Comparison of ENCODE assay signal across 8 cellular contexts in the genomic region with DNA sequence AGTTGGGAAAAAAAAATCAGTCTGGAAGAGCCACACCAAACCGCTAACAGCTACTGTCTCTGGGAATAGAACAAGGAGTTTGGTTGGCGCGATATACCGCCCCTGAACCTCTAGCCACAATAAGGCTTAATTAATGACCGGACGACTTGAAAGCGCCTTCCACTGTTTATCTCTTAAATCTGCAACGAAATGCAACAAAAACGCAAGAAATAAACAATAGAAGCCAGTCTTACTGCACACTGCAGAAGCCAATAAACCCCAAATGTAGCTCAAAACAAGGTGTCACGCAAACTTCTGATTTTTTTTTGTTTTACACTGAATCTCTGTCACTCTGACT. TPM values are rescaled to one million over a fixed set of nuclear protein-coding genes. Genes with fewer than 3 reads are reported as not detected.
DNase-seq lines count a peak whose midpoint lies in the region; TF ChIP-seq lines count a peak whose summit lies in the region.

No MANE protein-coding gene starts in this region.

- H2AK5ac ChIP-seq in mesenchymal stem cell (ENCODE audit: low read length, severe bottlenecking): no peak overlapping the region

- H3K79me1 ChIP-seq in mesenchymal stem cell (replicated peaks; ENCODE audit: low read length, poor library complexity, severe bottlenecking): no peaks in the 10 kb centered on the region

- DNase-seq in caudate nucleus (lab: John Stamatoyannopoulos, UW) (no peak), mesenchymal stem cell (peak; percentile 98), NAMALWA (ENCODE audit: low spot score) (no peak), posterior vena cava (ENCODE audit: low spot score) (no peak)
- DNase-seq in stimulated activated CD4-positive, alpha-beta T cell treated with anti-CD3 and anti-CD28 coated beads, Interleukin-15, amount 100 ng/mL, for 24 hours: no peak
- no peak for DNase-seq in activated CD8-positive, alpha-beta memory T cell treated with anti-CD3 and anti-CD28 coated beads, Interleukin-2, amount 50 U/mL, for 48 hours

- no peak for TF ChIP-seq CTCF in C4-2B (conservative IDR thresholded peaks at IDR 0.05)

- H3K4ac ChIP-seq in mesenchymal stem cell (ENCODE audit: low read depth in 1 of 2, low read length in 2 of 2): no peak overlapping the region

- H3K4me2 ChIP-seq in mesenchymal stem cell (ENCODE audit: low read length, poor library complexity, severe bottlenecking): peak overlapping the region; percentile 30

- H3K27ac ChIP-seq in C4-2B (peak overlapping the region; percentile 94), HUES6 (ENCODE audit: low read depth, low read length) (no peak overlapping the region), caudate nucleus (ENCODE audit: low read depth, low read length) (peak overlapping the region; percentile 100), mesenchymal stem cell (ENCODE audit: low read length, poor library complexity, severe bottlenecking) (peak overlapping the region; percentile 72)

- H4K8ac ChIP-seq in mesenchymal stem cell (ENCODE audit: low read length): no peak overlapping the region

- H3K9me3 ChIP-seq in HUES6 (ENCODE audit: control insufficient read depth, insufficient read depth, low read depth, low read length) (no peaks in the 10 kb centered on the region), mesenchymal stem cell (ENCODE audit: control insufficient read depth, low read length) (no peaks in the 10 kb centered on the region)

- H2AFZ ChIP-seq in mesenchymal stem cell (ENCODE audit: low read depth, low read length): no peak overlapping the region

- no peaks in the 10 kb centered on the region for H3K27me3 ChIP-seq in HUES6 (ENCODE audit: control insufficient read depth, insufficient read depth, low read length)
- H3K27me3 ChIP-seq in mesenchymal stem cell (ENCODE audit: control insufficient read depth in 1 of 2, insufficient read depth in 1 of 2, low read length in 2 of 2): no peaks in the 10 kb centered on the region

- H3K4me3 ChIP-seq in HUES6 (ENCODE audit: low read depth, low read length): peak overlapping the region; percentile 48
- peak overlapping the region in 1 of 2 experiments; percentile 59 for H3K4me3 ChIP-seq in mesenchymal stem cell (ENCODE audit: insufficient read depth in 1 of 2, low read depth in 1 of 2, low read length in 2 of 2)

- no peak overlapping the region for H2BK120ac ChIP-seq in mesenchymal stem cell (ENCODE audit: low read depth, low read length)

- H2BK15ac ChIP-seq in mesenchymal stem cell (ENCODE audit: low read depth, poor library complexity, severe bottlenecking): no peak overlapping the region

- H3K36me3 ChIP-seq in HUES6 (ENCODE audit: control insufficient read depth, insufficient read depth, low read length) (no peaks in the 10 kb centered on the region), mesenchymal stem cell (ENCODE audit: control insufficient read depth in 1 of 2, insufficient read depth in 2 of 2, low read depth in 1 of 2, low read length in 2 of 2) (peaks cover 10 to 23% of the 10 kb centered on the region in 2 experiments)

- intact Hi-C loops in posterior vena cava (cut with DNase I): no loop called here

- H4K91ac ChIP-seq in mesenchymal stem cell (ENCODE audit: low read length): no peak overlapping the region

- peaks cover 14% of the 10 kb centered on the region for H3K4me1 ChIP-seq in HUES6 (ENCODE audit: control insufficient read depth, insufficient read depth, low read length)
- H3K4me1 ChIP-seq in mesenchymal stem cell (ENCODE audit: control insufficient read depth, insufficient read depth, low read depth, low read length): peaks cover 14% of the 10 kb centered on the region

- H3K18ac ChIP-seq in mesenchymal stem cell (ENCODE audit: low read depth in 1 of 2, low read length in 2 of 2): no peak overlapping the region

- H2BK5ac ChIP-seq in mesenchymal stem cell (ENCODE audit: low read depth, low read length, poor library complexity, severe bottlenecking): no peak overlapping the region

- no peak overlapping the region for H2BK12ac ChIP-seq in mesenchymal stem cell (ENCODE audit: low read length in 2 of 2)

- H3K23ac ChIP-seq in mesenchymal stem cell (ENCODE audit: low read length in 2 of 2): no peak overlapping the region

- peak overlapping the region; percentile 43 for H3K9ac ChIP-seq in HUES6 (ENCODE audit: low read length)
- H3K9ac ChIP-seq in mesenchymal stem cell (ENCODE audit: low read length): peak overlapping the region; percentile 90

- 4% methylated on average over 10 of the region's 10 CpGs for WGBS in mesenchymal stem cell

- H3K14ac ChIP-seq in mesenchymal stem cell (ENCODE audit: low read length in 2 of 2): no peak overlapping the region

RNA-seq across cellular contexts. Expression of gene BTBD19, which starts 10.9 kb away (rescaled TPM):
- polyA plus RNA-seq in mesenchymal stem cell (2013, experiment 1 of 2): 22.8 TPM
- 20.2 TPM for polyA plus RNA-seq in mesenchymal stem cell (2013, experiment 2 of 2)
- total RNA-seq in posterior vena cava: 10 to 100 TPM; 13.5 to 22.2 TPM

RNA-seq across cellular contexts. Expression of gene DYNLT4, which starts 12.1 kb away (rescaled TPM):
- polyA plus RNA-seq in mesenchymal stem cell (2013, experiment 1 of 2): 0.08 TPM
- polyA plus RNA-seq in mesenchymal stem cell (2013, experiment 2 of 2): 0.11 TPM
- not detected for total RNA-seq in posterior vena cava

RNA-seq across cellular contexts. Expression of gene PLK3, which starts 19.0 kb away (rescaled TPM):
- 28.1 TPM for polyA plus RNA-seq in mesenchymal stem cell (2013, experiment 1 of 2)
- 26.8 TPM for polyA plus RNA-seq in mesenchymal stem cell (2013, experiment 2 of 2)
- total RNA-seq in posterior vena cava: 10 to 100 TPM; 20.1 to 32.7 TPM

RNA-seq across cellular contexts. Expression of gene PTCH2, which starts 23.8 kb away (rescaled TPM):
- 0.57 TPM for polyA plus RNA-seq in mesenchymal stem cell (2013, experiment 1 of 2)
- 0.70 TPM for polyA plus RNA-seq in mesenchymal stem cell (2013, experiment 2 of 2)
- 1 to 10 TPM; 1.6 to 2.1 TPM for total RNA-seq in posterior vena cava

RNA-seq across cellular contexts. Expression of gene BEST4, which starts 31.3 kb away (rescaled TPM):
- 0.10 TPM for polyA plus RNA-seq in mesenchymal stem cell (2013, experiment 1 of 2)
- 0.05 TPM for polyA plus RNA-seq in mesenchymal stem cell (2013, experiment 2 of 2)
- total RNA-seq in posterior vena cava: under 1 TPM; 0.37 to 0.38 TPM
